In the genomic region with DNA sequence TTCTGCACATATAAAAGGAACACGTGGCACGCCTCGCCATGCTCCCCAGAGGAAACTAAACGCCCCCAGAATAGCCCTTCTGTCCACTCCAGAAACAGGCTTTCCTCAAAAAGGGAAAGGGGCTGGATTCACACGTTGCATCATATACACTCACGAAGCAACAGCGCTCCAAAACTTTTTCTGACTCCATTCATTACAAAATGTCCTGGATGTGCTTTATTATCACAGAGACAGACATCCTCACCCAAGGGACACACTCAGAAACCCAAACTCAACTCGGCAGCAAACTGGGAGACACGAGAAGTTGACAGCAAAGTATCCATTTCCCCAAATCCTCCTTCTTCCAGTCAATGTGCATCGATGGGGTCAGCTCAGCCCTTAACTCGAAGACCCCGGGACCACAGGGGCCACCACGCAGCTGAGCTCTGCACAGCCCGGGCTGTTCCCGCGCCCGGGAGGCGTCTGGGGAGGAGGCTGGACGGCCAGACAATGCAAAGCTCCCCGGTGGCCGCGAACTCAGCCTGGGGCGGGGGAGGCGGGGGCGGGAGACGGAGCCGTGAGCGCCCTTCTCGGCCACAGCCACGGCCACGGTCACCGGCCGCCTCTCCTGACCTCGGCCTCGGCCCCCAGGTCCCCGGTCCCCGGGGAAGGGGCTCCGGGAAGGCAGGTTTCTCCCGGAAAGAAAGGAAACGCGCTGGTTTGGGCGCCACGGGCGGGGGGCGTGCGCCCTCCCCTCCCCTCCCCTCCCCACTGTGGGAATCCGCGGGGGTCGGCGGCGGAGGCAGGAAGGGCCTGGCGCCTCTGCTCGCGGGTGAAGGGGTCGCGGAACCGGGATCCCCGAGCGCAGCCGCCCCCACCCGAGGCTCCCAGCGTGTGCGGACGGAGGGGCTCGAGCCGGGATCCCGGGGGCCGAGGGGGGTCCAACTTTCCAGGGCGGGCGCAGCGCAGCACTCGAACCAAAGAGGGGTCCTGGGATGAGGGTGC, we compare ENCODE assay signal across 1 cellular context.
TF ChIP-seq lines count a peak whose summit lies in the region.

No MANE protein-coding gene starts in this region.

TF ChIP-seq in HepG2, 621 proteins besides CTCF, POLR2A, EP300 and RAD21 (continued from another document and continues in another):
- TF ChIP-seq HNF1A (IDR thresholded peaks at IDR 0.05; ENCODE audit: low read depth) (no peak), HNF1A (CRISPR knock-in tag; IDR thresholded peaks at IDR 0.05; ENCODE audit: borderline replicate concordance) (no peak), PBX2 (CRISPR knock-in tag; IDR thresholded peaks at IDR 0.05) (no peak), SUZ12 (IDR thresholded peaks at IDR 0.05; ENCODE audit: low read depth, low read length) (no peak), STAT5B (CRISPR knock-in tag; IDR thresholded peaks at IDR 0.05) (no peak), ZNF570 (CRISPR knock-in tag; IDR thresholded peaks at IDR 0.05; ENCODE audit: borderline replicate concordance) (no peak), ZNF17 (CRISPR knock-in tag; IDR thresholded peaks at IDR 0.05) (no peak), ZNF143 (CRISPR knock-in tag; IDR thresholded peaks at IDR 0.05) (no peak), DNMT1 (CRISPR knock-in tag; IDR thresholded peaks at IDR 0.05) (no peak), HIVEP1 (CRISPR knock-in tag; IDR thresholded peaks at IDR 0.05) (no peak), TCF7 (IDR thresholded peaks at IDR 0.05; ENCODE audit: low read depth) (no peak), ZNF317 (CRISPR knock-in tag; IDR thresholded peaks at IDR 0.05) (no peak), ZNF746 (CRISPR knock-in tag; IDR thresholded peaks at IDR 0.05) (no peak), POLR2AphosphoS2 (IDR thresholded peaks at IDR 0.05; ENCODE audit: low read depth, low read length) (no peak), ATAD3A (CRISPR knock-in tag; IDR thresholded peaks at IDR 0.05) (no peak), ZSCAN31 (CRISPR knock-in tag; IDR thresholded peaks at IDR 0.05; ENCODE audit: low read depth) (no peak), HOXD1 (CRISPR knock-in tag; IDR thresholded peaks at IDR 0.05) (no peak), FOXK1 (CRISPR knock-in tag; IDR thresholded peaks at IDR 0.05; ENCODE audit: borderline replicate concordance, low read depth) (no peak), RFXANK (CRISPR knock-in tag; IDR thresholded peaks at IDR 0.05) (no peak), ZNF766 (CRISPR knock-in tag; IDR thresholded peaks at IDR 0.05; ENCODE audit: borderline replicate concordance) (no peak), CCDC6 (CRISPR knock-in tag; IDR thresholded peaks at IDR 0.05) (no peak)
- TF ChIP-seq, protein P1, sequence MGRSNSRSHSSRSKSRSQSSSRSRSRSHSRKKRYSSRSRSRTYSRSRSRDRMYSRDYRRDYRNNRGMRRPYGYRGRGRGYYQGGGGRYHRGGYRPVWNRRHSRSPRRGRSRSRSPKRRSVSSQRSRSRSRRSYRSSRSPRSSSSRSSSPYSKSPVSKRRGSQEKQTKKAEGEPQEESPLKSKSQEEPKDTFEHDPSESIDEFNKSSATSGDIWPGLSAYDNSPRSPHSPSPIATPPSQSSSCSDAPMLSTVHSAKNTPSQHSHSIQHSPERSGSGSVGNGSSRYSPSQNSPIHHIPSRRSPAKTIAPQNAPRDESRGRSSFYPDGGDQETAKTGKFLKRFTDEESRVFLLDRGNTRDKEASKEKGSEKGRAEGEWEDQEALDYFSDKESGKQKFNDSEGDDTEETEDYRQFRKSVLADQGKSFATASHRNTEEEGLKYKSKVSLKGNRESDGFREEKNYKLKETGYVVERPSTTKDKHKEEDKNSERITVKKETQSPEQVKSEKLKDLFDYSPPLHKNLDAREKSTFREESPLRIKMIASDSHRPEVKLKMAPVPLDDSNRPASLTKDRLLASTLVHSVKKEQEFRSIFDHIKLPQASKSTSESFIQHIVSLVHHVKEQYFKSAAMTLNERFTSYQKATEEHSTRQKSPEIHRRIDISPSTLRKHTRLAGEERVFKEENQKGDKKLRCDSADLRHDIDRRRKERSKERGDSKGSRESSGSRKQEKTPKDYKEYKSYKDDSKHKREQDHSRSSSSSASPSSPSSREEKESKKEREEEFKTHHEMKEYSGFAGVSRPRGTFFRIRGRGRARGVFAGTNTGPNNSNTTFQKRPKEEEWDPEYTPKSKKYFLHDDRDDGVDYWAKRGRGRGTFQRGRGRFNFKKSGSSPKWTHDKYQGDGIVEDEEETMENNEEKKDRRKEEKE (IDR thresholded peaks at IDR 0.05): no peak
- TF ChIP-seq, protein P2, sequence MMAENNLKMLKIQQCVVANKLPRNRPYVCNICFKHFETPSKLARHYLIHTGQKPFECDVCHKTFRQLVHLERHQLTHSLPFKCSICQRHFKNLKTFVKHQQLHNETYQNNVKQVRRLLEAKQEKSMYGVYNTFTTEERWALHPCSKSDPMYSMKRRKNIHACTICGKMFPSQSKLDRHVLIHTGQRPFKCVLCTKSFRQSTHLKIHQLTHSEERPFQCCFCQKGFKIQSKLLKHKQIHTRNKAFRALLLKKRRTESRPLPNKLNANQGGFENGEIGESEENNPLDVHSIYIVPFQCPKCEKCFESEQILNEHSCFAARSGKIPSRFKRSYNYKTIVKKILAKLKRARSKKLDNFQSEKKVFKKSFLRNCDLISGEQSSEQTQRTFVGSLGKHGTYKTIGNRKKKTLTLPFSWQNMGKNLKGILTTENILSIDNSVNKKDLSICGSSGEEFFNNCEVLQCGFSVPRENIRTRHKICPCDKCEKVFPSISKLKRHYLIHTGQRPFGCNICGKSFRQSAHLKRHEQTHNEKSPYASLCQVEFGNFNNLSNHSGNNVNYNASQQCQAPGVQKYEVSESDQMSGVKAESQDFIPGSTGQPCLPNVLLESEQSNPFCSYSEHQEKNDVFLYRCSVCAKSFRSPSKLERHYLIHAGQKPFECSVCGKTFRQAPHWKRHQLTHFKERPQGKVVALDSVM (CRISPR knock-in tag; IDR thresholded peaks at IDR 0.05): no peak
- TF ChIP-seq, protein P3, sequence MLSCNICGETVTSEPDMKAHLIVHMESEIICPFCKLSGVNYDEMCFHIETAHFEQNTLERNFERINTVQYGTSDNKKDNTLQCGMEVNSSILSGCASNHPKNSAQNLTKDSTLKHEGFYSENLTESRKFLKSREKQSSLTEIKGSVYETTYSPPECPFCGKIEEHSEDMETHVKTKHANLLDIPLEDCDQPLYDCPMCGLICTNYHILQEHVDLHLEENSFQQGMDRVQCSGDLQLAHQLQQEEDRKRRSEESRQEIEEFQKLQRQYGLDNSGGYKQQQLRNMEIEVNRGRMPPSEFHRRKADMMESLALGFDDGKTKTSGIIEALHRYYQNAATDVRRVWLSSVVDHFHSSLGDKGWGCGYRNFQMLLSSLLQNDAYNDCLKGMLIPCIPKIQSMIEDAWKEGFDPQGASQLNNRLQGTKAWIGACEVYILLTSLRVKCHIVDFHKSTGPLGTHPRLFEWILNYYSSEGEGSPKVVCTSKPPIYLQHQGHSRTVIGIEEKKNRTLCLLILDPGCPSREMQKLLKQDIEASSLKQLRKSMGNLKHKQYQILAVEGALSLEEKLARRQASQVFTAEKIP (CRISPR knock-in tag; IDR thresholded peaks at IDR 0.05; ENCODE audit: borderline replicate concordance): no peak
- TF ChIP-seq, protein P4, sequence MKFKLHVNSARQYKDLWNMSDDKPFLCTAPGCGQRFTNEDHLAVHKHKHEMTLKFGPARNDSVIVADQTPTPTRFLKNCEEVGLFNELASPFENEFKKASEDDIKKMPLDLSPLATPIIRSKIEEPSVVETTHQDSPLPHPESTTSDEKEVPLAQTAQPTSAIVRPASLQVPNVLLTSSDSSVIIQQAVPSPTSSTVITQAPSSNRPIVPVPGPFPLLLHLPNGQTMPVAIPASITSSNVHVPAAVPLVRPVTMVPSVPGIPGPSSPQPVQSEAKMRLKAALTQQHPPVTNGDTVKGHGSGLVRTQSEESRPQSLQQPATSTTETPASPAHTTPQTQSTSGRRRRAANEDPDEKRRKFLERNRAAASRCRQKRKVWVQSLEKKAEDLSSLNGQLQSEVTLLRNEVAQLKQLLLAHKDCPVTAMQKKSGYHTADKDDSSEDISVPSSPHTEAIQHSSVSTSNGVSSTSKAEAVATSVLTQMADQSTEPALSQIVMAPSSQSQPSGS (CRISPR knock-in tag; IDR thresholded peaks at IDR 0.05): no peak
- TF ChIP-seq, protein P5, sequence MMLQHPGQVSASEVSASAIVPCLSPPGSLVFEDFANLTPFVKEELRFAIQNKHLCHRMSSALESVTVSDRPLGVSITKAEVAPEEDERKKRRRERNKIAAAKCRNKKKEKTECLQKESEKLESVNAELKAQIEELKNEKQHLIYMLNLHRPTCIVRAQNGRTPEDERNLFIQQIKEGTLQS (CRISPR knock-in tag; IDR thresholded peaks at IDR 0.05): no peak
- TF ChIP-seq, protein P6, sequence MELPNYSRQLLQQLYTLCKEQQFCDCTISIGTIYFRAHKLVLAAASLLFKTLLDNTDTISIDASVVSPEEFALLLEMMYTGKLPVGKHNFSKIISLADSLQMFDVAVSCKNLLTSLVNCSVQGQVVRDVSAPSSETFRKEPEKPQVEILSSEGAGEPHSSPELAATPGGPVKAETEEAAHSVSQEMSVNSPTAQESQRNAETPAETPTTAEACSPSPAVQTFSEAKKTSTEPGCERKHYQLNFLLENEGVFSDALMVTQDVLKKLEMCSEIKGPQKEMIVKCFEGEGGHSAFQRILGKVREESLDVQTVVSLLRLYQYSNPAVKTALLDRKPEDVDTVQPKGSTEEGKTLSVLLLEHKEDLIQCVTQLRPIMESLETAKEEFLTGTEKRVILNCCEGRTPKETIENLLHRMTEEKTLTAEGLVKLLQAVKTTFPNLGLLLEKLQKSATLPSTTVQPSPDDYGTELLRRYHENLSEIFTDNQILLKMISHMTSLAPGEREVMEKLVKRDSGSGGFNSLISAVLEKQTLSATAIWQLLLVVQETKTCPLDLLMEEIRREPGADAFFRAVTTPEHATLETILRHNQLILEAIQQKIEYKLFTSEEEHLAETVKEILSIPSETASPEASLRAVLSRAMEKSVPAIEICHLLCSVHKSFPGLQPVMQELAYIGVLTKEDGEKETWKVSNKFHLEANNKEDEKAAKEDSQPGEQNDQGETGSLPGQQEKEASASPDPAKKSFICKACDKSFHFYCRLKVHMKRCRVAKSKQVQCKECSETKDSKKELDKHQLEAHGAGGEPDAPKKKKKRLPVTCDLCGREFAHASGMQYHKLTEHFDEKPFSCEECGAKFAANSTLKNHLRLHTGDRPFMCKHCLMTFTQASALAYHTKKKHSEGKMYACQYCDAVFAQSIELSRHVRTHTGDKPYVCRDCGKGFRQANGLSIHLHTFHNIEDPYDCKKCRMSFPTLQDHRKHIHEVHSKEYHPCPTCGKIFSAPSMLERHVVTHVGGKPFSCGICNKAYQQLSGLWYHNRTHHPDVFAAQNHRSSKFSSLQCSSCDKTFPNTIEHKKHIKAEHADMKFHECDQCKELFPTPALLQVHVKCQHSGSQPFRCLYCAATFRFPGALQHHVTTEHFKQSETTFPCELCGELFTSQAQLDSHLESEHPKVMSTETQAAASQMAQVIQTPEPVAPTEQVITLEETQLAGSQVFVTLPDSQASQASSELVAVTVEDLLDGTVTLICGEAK (IDR thresholded peaks at IDR 0.05): no peak
- TF ChIP-seq, protein P6 (CRISPR knock-in tag; IDR thresholded peaks at IDR 0.05): no peak
